In the genomic region with DNA sequence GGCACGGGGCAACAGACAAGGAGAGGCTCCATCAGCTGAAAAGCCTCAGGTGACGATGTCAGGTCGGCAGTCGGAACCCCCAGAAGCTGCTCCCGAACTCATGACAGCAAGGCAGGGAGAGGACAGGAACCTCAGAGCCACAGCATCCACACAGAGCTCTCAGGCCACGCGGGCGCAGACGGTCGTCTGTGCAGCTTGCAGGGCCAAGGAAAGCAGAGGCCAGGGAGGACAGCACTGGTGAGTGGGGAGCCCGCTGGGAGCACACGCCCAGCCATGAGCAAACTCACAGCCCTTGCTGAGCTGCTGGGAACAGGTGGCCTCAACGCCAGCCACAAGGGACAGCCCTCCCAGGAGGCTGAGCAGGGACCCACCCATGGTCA, we compare ENCODE assay signal across 20 cellular contexts.
"Had no signal": no experiment of that assay in that cellular context is flagged by ENCODE, and none has a peak within 500 bp of the region (broad histone marks: within the 10 kb centered on the region; RNA-seq: fewer than 3 reads in every experiment).

No MANE protein-coding gene starts in this region.

- H3K4me3 ChIP-seq: cardiac muscle cell, lung, ovary, psoas muscle, skin epidermis had no signal

- H3K4me3 Mint-ChIP-seq: activated naive CD4-positive, alpha-beta T cell treated with anti-CD3 and anti-CD28 coated beads, Interleukin-2, amount 50 U/mL, for 24 hours; effector memory CD8-positive, alpha-beta T cell; neural crest cell; stimulated activated naive CD8-positive, alpha-beta T cell treated with anti-CD3 and anti-CD28 coated beads, Interleukin-15, amount 100 ng/mL, for 72 hours; T-cell had no signal

- H3K4me1 ChIP-seq: psoas muscle had no signal

- H3K9me3 Mint-ChIP-seq: activated naive CD4-positive, alpha-beta T cell treated with anti-CD3 and anti-CD28 coated beads, Interleukin-2, amount 50 U/mL, for 24 hours; effector memory CD8-positive, alpha-beta T cell; neural crest cell; stimulated activated naive CD8-positive, alpha-beta T cell treated with anti-CD3 and anti-CD28 coated beads, Interleukin-15, amount 100 ng/mL, for 72 hours; T-cell had no signal

- H3K36me3 ChIP-seq: cardiac muscle cell, ovary had no signal

- H3K27me3 Mint-ChIP-seq: activated naive CD4-positive, alpha-beta T cell treated with anti-CD3 and anti-CD28 coated beads, Interleukin-2, amount 50 U/mL, for 24 hours; effector memory CD8-positive, alpha-beta T cell; stimulated activated naive CD8-positive, alpha-beta T cell treated with anti-CD3 and anti-CD28 coated beads, Interleukin-15, amount 100 ng/mL, for 72 hours; T-cell had no signal

- H3K4me2 ChIP-seq: SK-N-SH had no signal

- ATAC-seq: effector memory CD8-positive, alpha-beta T cell; psoas muscle; right cardiac atrium; stimulated activated naive CD8-positive, alpha-beta T cell treated with anti-CD3 and anti-CD28 coated beads, Interleukin-15, amount 100 ng/mL, for 72 hours; T-cell had no signal

- H3K27me3 ChIP-seq: cardiac muscle cell, ovary had no signal

- H3K27ac Mint-ChIP-seq: activated naive CD4-positive, alpha-beta T cell treated with anti-CD3 and anti-CD28 coated beads, Interleukin-2, amount 50 U/mL, for 24 hours; effector memory CD8-positive, alpha-beta T cell; T-cell had no signal

- H3K9me2 ChIP-seq: SK-N-SH had no signal

- H3K36me3 Mint-ChIP-seq: activated naive CD4-positive, alpha-beta T cell treated with anti-CD3 and anti-CD28 coated beads, Interleukin-2, amount 50 U/mL, for 24 hours had no signal

- H3K9me3 ChIP-seq: ovary, psoas muscle, SK-N-SH had no signal

- H3K9ac ChIP-seq: SK-N-SH had no signal

- H3K27ac ChIP-seq: cardiac muscle cell, ovary, psoas muscle, skin epidermis had no signal

- DNase-seq: activated CD4-positive, alpha-beta T cell treated with anti-CD3 and anti-CD28 coated beads, Interleukin-2, amount 50 U/mL, for 1 hour; activated CD4-positive, CD25-positive, alpha-beta regulatory T cell treated with anti-CD3 and anti-CD28 coated beads, Interleukin-2, amount 50 U/mL, for 72 hours; activated CD8-positive, alpha-beta memory T cell treated with anti-CD3 and anti-CD28 coated beads for 24 hours; activated CD8-positive, alpha-beta memory T cell treated with anti-CD3 and anti-CD28 coated beads, Interleukin-2, amount 50 U/mL, for 48 hours; activated gamma-delta T cell; effector memory CD8-positive, alpha-beta T cell; hippocampal formation; islet precursor cell; psoas muscle; right cardiac atrium; SK-N-SH; stimulated activated naive CD8-positive, alpha-beta T cell treated with anti-CD3 and anti-CD28 coated beads, Interleukin-15, amount 100 ng/mL, for 72 hours; T-cell; trophoblast cell had no signal
